In genomic region chr19:39160889-39161672, GRCh38 we compare ENCODE assay signal across 13 cellular contexts. TPM values are rescaled to one million over a fixed set of nuclear protein-coding genes. Genes with fewer than 3 reads are reported as not detected.
DNase-seq lines count a peak whose midpoint lies in the region; FAIRE-seq and TF ChIP-seq lines count a peak whose summit lies in the region.
"Had no signal": no experiment of that assay in that cellular context is flagged by ENCODE, and none has a peak within 500 bp of the region (broad histone marks: within the 10 kb centered on the region; RNA-seq: fewer than 3 reads in every experiment).

No MANE protein-coding gene starts in this region.

- H3K4me3 ChIP-seq in LNCaP clone FGC (ENCODE audit: low read depth, low read length) (peak overlapping the region; percentile 40), mammary epithelial cell (replicated peaks in 1 of 3; ENCODE audit: insufficient read depth in 1 of 3, low read depth in 2 of 3, low read length in 3 of 3) (no peak overlapping the region), keratinocyte (ENCODE audit: control insufficient read depth in 2 of 3, extremely low read depth in 1 of 3, insufficient read depth in 2 of 3, low read depth in 1 of 3, low read length in 3 of 3) (no peak overlapping the region), spleen (no peak overlapping the region)
- H3K4me3 ChIP-seq: dorsolateral prefrontal cortex had no signal

- H3K27me3 ChIP-seq in mammary epithelial cell (ENCODE audit: insufficient read depth, low read length), result no peaks in the 10 kb centered on the region
- H3K27me3 ChIP-seq in keratinocyte (ENCODE audit: control insufficient read depth, extremely low read depth, insufficient read depth, low read length), result no peaks in the 10 kb centered on the region
- no peaks in the 10 kb centered on the region for H3K27me3 ChIP-seq in spleen (replicated peaks in 1 of 7)
- H3K27me3 ChIP-seq: dorsolateral prefrontal cortex had no signal

- intact Hi-C loops in mammary epithelial cell (cut with micrococcal nuclease), result loop anchor here (2.0 kb wide), 1 partner anchor 34 kb away; no protein-coding TSS in a partner anchor
- intact Hi-C loops in spleen (cut with DNase I; ENCODE audit: low total_unique reads), result no loop called here

- peak overlapping the region; percentile 67 for H2AFZ ChIP-seq in mammary epithelial cell (ENCODE audit: low read depth, low read length)
- H2AFZ ChIP-seq in keratinocyte (ENCODE audit: control insufficient read depth, low read length), result no peak overlapping the region

- in situ Hi-C loops in mammary epithelial cell (cut with MboI; ENCODE audit: low sequenced_read_pairs in 2 of 2), result no loop called here

- no peak for FAIRE-seq in keratinocyte (lab: Jason Lieb, UNC)

- no peaks in the 10 kb centered on the region for H3K9me1 ChIP-seq in keratinocyte (ENCODE audit: control insufficient read depth, extremely low read depth, insufficient read depth, low read length)

- no peak for DNase-seq in LNCaP clone FGC (ENCODE audit: low read depth)
- DNase-seq in mammary epithelial cell, result peak; percentile 70
- DNase-seq in keratinocyte (ENCODE audit: low read depth, low spot score), result no peak
- DNase-seq in spleen, result peak; percentile 63
- DNase-seq in NCI-H446 (lab: John Stamatoyannopoulos, UW), result no peak
- no peak for DNase-seq in HuH-7.5 (ENCODE audit: low spot score)
- DNase-seq in nucleus accumbens (lab: John Stamatoyannopoulos, UW), result no peak
- DNase-seq in stimulated activated CD4-positive, alpha-beta T cell treated with anti-CD3 and anti-CD28 coated beads, Interleukin-12 subunit alpha, Interleukin-12 subunit beta, amount 100 ng/mL, for 4 hours, result no peak
- DNase-seq: activated CD4-positive, alpha-beta memory T cell treated with anti-CD3 and anti-CD28 coated beads, Interleukin-2, amount 10 ng/mL, durations not matched to agents 7 days and 5 days; activated naive CD4-positive, alpha-beta T cell treated with Interleukin-2 at 50 U/mL for 16 hours; dorsolateral prefrontal cortex; NCI-H1930; SW 1271 had no signal

- TF ChIP-seq POLR2A in spleen (IDR thresholded peaks at IDR 0.05), result no peak

- H3K36me3 ChIP-seq in mammary epithelial cell (ENCODE audit: insufficient read depth, low read length), result no peaks in the 10 kb centered on the region
- no peaks in the 10 kb centered on the region for H3K36me3 ChIP-seq in keratinocyte (ENCODE audit: control insufficient read depth in 2 of 2, extremely low read depth in 1 of 2, insufficient read depth in 2 of 2, low read length in 2 of 2)
- H3K36me3 ChIP-seq in spleen, result peaks cover 0 to 17% (median 0%) of the 10 kb centered on the region in 6 donors

- H4K20me1 ChIP-seq in mammary epithelial cell (ENCODE audit: insufficient read depth, low read length), result no peaks in the 10 kb centered on the region
- H4K20me1 ChIP-seq in keratinocyte (ENCODE audit: control insufficient read depth, extremely low read depth, insufficient read depth, low read length), result peaks cover 6% of the 10 kb centered on the region

- H3K9ac ChIP-seq in mammary epithelial cell (ENCODE audit: insufficient read depth, low read length) (no peak overlapping the region), keratinocyte (ENCODE audit: control insufficient read depth, extremely low read depth, insufficient read depth, low read length) (no peak overlapping the region)

- H3K79me2 ChIP-seq in mammary epithelial cell (ENCODE audit: insufficient read depth, low read length), result peaks cover 80% of the 10 kb centered on the region
- H3K79me2 ChIP-seq in keratinocyte (ENCODE audit: control insufficient read depth, insufficient read depth, low read length), result peaks cover 57% of the 10 kb centered on the region

- H3K4me1 ChIP-seq in mammary epithelial cell (ENCODE audit: insufficient read depth, low read length) (peaks cover 41% of the 10 kb centered on the region), keratinocyte (ENCODE audit: control insufficient read depth, extremely low read depth, insufficient read depth, low read length) (peaks cover 25% of the 10 kb centered on the region), spleen (peaks cover 5 to 78% (median 45%) of the 10 kb centered on the region in 6 donors)

- BruUV-seq in mammary epithelial cell (replicated peaks; lab: Mats Ljungman, UMichigan), result no TSS peak

- peak overlapping the region; percentile 61 for H3K27ac ChIP-seq in mammary epithelial cell (ENCODE audit: insufficient read depth, low read depth, low read length)
- H3K27ac ChIP-seq in keratinocyte (ENCODE audit: control insufficient read depth, insufficient read depth, low read length), result peak overlapping the region; percentile 42
- peak overlapping the region in 7 of 8 donors; percentile 12 to 84 (median 71) for H3K27ac ChIP-seq in spleen

- dilution Hi-C loops in mammary epithelial cell (cut with HindIII; ENCODE audit: low sequenced_read_pairs), result no loop called here
- dilution Hi-C loops in keratinocyte (cut with MboI; ENCODE audit: extremely low pct_ligation_motif_present, low sequenced_read_pairs), result no loop called here

- TF ChIP-seq CTCF in LNCaP clone FGC (IDR thresholded peaks at IDR 0.05; ENCODE audit: control insufficient read depth, extremely low read depth, insufficient read depth) (no peak), mammary epithelial cell (conservative IDR thresholded peaks at IDR 0.05 in 1 of 2, IDR thresholded peaks at IDR 0.05 in 1 of 2; ENCODE audit: extremely low read depth in 1 of 2, insufficient read depth in 1 of 2, low read depth in 1 of 2, low read length in 2 of 2) (no peak), keratinocyte (optimal IDR thresholded peaks at IDR 0.05 in 1 of 3, IDR thresholded peaks at IDR 0.05 in 1 of 3, conservative IDR thresholded peaks at IDR 0.05 in 1 of 3; ENCODE audit: extremely low read depth in 1 of 3, insufficient read depth in 2 of 3, low read length in 3 of 3) (no peak), spleen (IDR thresholded peaks at IDR 0.05 in 8 of 11, conservative IDR thresholded peaks at IDR 0.05 in 3 of 11) (no peak)

- 24% methylated on average over 14 of the region's 21 CpGs for WGBS in mammary epithelial cell (ENCODE audit: low coverage, missing lambda C conversion rate)
- 66 to 80% (median 76%) methylated on average over 15 to 21 of the region's 21 CpGs for WGBS in spleen, 5 donors

- H3K9me3 ChIP-seq in mammary epithelial cell (replicated peaks; ENCODE audit: insufficient read depth, low read length) (no peaks in the 10 kb centered on the region), keratinocyte (ENCODE audit: control insufficient read depth, low read depth, low read length) (no peaks in the 10 kb centered on the region), spleen (no peaks in the 10 kb centered on the region)

- CTCF ChIA-PET in mammary epithelial cell (lab: Charles Lee; ENCODE audit: low non-redundant PET), result no interaction called here

- peak overlapping the region; percentile 61 for H3K4me2 ChIP-seq in mammary epithelial cell (ENCODE audit: insufficient read depth, low read depth, low read length)
- peak overlapping the region; percentile 49 for H3K4me2 ChIP-seq in keratinocyte (ENCODE audit: control insufficient read depth, extremely low read depth, insufficient read depth, low read depth, low read length)

RNA-seq across cellular contexts. Expression of gene PAK4, which starts 35.5 kb away (rescaled TPM):
- 10 to 100 TPM in 1 of 2 donors, 1 to 10 TPM in 1; 8.8 to 45.1 TPM for total RNA-seq in mammary epithelial cell
- polyA plus RNA-seq in mammary epithelial cell, result 25.8 TPM
- polyA minus RNA-seq in mammary epithelial cell, result 58.1 TPM
- polyA plus RNA-seq in keratinocyte, result 9.8 to 17.4 TPM (median 11.2 TPM) in 3 replicates
- 6.2 TPM for polyA plus RNA-seq in keratinocyte (2011; ENCODE audit: low read depth)
- polyA plus RNA-seq in keratinocyte (2011; cell fraction: cytosol; rRNA removed), result 11.7 and 28.7 TPM in 2 replicates
- 13.9 and 23.4 TPM in 2 replicates for polyA plus RNA-seq in keratinocyte (2011; cell fraction: nucleus; rRNA removed)
- 16.8 and 24.1 TPM in 2 replicates for polyA plus RNA-seq in keratinocyte (2012; ENCODE audit: low replicate concordance)
- polyA minus RNA-seq in keratinocyte, result 14.1 to 49.3 TPM (median 15.5 TPM) in 3 replicates
- polyA minus RNA-seq in keratinocyte (2011; cell fraction: cytosol; rRNA and poly(A)+ RNA removed), result 48.3 TPM
- polyA minus RNA-seq in keratinocyte (2011; cell fraction: nucleus; rRNA and poly(A)+ RNA removed), result 15.3 and 16.8 TPM in 2 replicates
- total RNA-seq in spleen, result 10 to 100 TPM in 6 of 7 donors, 1 to 10 TPM in 1; 9.5 to 27.8 (median 19.8) TPM
- polyA plus RNA-seq in spleen, result 10 to 100 TPM in 1 of 3 donors, 1 to 10 TPM in 2; 5.2 to 13.4 (median 7.7) TPM

RNA-seq across cellular contexts. Expression of gene NCCRP1, which starts 35.7 kb away (rescaled TPM):
- under 1 TPM; 0.31 to 0.50 TPM for total RNA-seq in mammary epithelial cell
- polyA plus RNA-seq in mammary epithelial cell, result 0.84 TPM
- 1.4 TPM for polyA minus RNA-seq in mammary epithelial cell
- 2.3 to 6.0 TPM (median 2.8 TPM) in 3 replicates for polyA plus RNA-seq in keratinocyte
- 45.2 TPM for polyA plus RNA-seq in keratinocyte (2011; ENCODE audit: low read depth)
- polyA plus RNA-seq in keratinocyte (2011; cell fraction: cytosol; rRNA removed), result 3.4 and 7.5 TPM in 2 replicates
- 5.6 and 8.5 TPM in 2 replicates for polyA plus RNA-seq in keratinocyte (2011; cell fraction: nucleus; rRNA removed)
- polyA plus RNA-seq in keratinocyte (2012; ENCODE audit: low replicate concordance), result 3.4 and 134 TPM in 2 replicates
- polyA minus RNA-seq in keratinocyte, result 3.1 to 9.1 TPM (median 3.8 TPM) in 3 replicates
- polyA minus RNA-seq in keratinocyte (2011; cell fraction: cytosol; rRNA and poly(A)+ RNA removed), result 4.6 TPM
- 3.6 and 5.6 TPM in 2 replicates for polyA minus RNA-seq in keratinocyte (2011; cell fraction: nucleus; rRNA and poly(A)+ RNA removed)
- under 1 TPM in 2 of 7 donors, not detected in 5; 0.13 to 0.28 TPM for total RNA-seq in spleen
- 1 to 10 TPM in 1 of 3 donors, under 1 TPM in 2; 0.12 to 1.7 (median 0.19) TPM for polyA plus RNA-seq in spleen
- total RNA-seq: activated CD4-positive, alpha-beta memory T cell treated with anti-CD3 and anti-CD28 coated beads, Interleukin-2, amount 10 ng/mL, durations not matched to agents 7 days and 5 days had no signal

RNA-seq across cellular contexts. Expression of gene SYCN, which starts 43.0 kb away (rescaled TPM):
- total RNA-seq in mammary epithelial cell (not detected), spleen (not detected)
- polyA plus RNA-seq in mammary epithelial cell (not detected), keratinocyte (not detected in 3 replicates), spleen (not detected)
- polyA minus RNA-seq in mammary epithelial cell (not detected), keratinocyte (not detected in 3 replicates)
- not detected for polyA plus RNA-seq in keratinocyte (2011; ENCODE audit: low read depth)
- not detected in 2 replicates for polyA plus RNA-seq in keratinocyte (2011; cell fraction: cytosol; rRNA removed)
- polyA plus RNA-seq in keratinocyte (2011; cell fraction: nucleus; rRNA removed), result not detected in 2 replicates
- 0.61 TPM in 1 of 2 replicates, not detected in the other for polyA plus RNA-seq in keratinocyte (2012; ENCODE audit: low replicate concordance)
- not detected for polyA minus RNA-seq in keratinocyte (2011; cell fraction: cytosol; rRNA and poly(A)+ RNA removed)
- not detected in 2 replicates for polyA minus RNA-seq in keratinocyte (2011; cell fraction: nucleus; rRNA and poly(A)+ RNA removed)
- total RNA-seq: activated CD4-positive, alpha-beta memory T cell treated with anti-CD3 and anti-CD28 coated beads, Interleukin-2, amount 10 ng/mL, durations not matched to agents 7 days and 5 days had no signal

Comparison
In these comparisons a context has a peak if more than half of its experiments do, and no peak if none do; other contexts are left out.
1. DNase-seq: peak in mammary epithelial cell (single experiment) and spleen (single experiment); none in LNCaP clone FGC (single experiment), keratinocyte (single experiment), NCI-H446 (0 of 2), HuH-7.5 (single experiment), nucleus accumbens (0 of 56) and stimulated activated CD4-positive, alpha-beta T cell treated with anti-CD3 and anti-CD28 coated beads, Interleukin-12 subunit alpha, Interleukin-12 subunit beta, amount 100 ng/mL, for 4 hours (single experiment).
2. Peak in every context shown above with its lines, with median percentiles within 50 percentile points of each other: H3K27ac ChIP-seq.